ENCODE assay signal across 1 cellular context in the genomic region with DNA sequence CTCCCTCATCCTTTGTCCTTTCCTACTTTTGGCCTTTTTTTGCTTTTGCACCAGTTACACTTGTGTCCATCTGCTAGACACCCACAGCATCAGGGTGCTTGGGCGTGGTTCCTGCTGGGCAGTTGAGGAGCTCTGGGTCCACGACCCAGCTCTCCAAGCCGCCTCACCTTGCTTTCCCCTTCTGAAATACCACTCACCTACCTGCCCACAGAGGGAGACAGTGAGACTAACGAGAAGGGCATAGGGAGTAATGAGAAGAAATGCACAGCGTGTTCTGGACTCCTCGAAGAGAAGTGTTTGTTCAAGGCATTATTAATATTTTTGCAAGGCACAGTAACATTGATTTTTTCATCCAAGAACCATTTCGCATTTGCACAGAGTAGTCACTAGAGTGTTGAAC.
TF ChIP-seq lines count a peak whose summit lies in the region.

No MANE protein-coding gene starts in this region.

TF ChIP-seq in K562, 482 proteins besides CTCF, POLR2A, EP300 and RAD21:
- no peak for TF ChIP-seq ZNF445 (CRISPR knock-in tag; IDR thresholded peaks at IDR 0.05; ENCODE audit: low read depth)
- TF ChIP-seq, protein P1, sequence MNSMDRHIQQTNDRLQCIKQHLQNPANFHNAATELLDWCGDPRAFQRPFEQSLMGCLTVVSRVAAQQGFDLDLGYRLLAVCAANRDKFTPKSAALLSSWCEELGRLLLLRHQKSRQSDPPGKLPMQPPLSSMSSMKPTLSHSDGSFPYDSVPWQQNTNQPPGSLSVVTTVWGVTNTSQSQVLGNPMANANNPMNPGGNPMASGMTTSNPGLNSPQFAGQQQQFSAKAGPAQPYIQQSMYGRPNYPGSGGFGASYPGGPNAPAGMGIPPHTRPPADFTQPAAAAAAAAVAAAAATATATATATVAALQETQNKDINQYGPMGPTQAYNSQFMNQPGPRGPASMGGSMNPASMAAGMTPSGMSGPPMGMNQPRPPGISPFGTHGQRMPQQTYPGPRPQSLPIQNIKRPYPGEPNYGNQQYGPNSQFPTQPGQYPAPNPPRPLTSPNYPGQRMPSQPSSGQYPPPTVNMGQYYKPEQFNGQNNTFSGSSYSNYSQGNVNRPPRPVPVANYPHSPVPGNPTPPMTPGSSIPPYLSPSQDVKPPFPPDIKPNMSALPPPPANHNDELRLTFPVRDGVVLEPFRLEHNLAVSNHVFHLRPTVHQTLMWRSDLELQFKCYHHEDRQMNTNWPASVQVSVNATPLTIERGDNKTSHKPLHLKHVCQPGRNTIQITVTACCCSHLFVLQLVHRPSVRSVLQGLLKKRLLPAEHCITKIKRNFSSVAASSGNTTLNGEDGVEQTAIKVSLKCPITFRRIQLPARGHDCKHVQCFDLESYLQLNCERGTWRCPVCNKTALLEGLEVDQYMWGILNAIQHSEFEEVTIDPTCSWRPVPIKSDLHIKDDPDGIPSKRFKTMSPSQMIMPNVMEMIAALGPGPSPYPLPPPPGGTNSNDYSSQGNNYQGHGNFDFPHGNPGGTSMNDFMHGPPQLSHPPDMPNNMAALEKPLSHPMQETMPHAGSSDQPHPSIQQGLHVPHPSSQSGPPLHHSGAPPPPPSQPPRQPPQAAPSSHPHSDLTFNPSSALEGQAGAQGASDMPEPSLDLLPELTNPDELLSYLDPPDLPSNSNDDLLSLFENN (IDR thresholded peaks at IDR 0.05; ENCODE audit: low read depth in 2 of 2, low read length in 2 of 2): no peak
- TF ChIP-seq, protein P2, sequence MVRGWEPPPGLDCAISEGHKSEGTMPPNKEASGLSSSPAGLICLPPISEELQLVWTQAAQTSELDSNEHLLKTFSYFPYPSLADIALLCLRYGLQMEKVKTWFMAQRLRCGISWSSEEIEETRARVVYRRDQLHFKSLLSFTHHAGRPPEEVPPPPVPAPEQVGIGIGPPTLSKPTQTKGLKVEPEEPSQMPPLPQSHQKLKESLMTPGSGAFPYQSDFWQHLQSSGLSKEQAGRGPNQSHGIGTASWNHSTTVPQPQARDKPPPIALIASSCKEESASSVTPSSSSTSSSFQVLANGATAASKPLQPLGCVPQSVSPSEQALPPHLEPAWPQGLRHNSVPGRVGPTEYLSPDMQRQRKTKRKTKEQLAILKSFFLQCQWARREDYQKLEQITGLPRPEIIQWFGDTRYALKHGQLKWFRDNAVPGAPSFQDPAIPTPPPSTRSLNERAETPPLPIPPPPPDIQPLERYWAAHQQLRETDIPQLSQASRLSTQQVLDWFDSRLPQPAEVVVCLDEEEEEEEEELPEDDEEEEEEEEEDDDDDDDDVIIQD (CRISPR knock-in tag; IDR thresholded peaks at IDR 0.05): no peak
- TF ChIP-seq CBX5 (IDR thresholded peaks at IDR 0.05; ENCODE audit: borderline replicate concordance, low read depth): no peak
- TF ChIP-seq, protein P3, sequence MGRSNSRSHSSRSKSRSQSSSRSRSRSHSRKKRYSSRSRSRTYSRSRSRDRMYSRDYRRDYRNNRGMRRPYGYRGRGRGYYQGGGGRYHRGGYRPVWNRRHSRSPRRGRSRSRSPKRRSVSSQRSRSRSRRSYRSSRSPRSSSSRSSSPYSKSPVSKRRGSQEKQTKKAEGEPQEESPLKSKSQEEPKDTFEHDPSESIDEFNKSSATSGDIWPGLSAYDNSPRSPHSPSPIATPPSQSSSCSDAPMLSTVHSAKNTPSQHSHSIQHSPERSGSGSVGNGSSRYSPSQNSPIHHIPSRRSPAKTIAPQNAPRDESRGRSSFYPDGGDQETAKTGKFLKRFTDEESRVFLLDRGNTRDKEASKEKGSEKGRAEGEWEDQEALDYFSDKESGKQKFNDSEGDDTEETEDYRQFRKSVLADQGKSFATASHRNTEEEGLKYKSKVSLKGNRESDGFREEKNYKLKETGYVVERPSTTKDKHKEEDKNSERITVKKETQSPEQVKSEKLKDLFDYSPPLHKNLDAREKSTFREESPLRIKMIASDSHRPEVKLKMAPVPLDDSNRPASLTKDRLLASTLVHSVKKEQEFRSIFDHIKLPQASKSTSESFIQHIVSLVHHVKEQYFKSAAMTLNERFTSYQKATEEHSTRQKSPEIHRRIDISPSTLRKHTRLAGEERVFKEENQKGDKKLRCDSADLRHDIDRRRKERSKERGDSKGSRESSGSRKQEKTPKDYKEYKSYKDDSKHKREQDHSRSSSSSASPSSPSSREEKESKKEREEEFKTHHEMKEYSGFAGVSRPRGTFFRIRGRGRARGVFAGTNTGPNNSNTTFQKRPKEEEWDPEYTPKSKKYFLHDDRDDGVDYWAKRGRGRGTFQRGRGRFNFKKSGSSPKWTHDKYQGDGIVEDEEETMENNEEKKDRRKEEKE (IDR thresholded peaks at IDR 0.05; ENCODE audit: borderline replicate concordance in 1 of 2, control insufficient read depth in 1 of 2, low read depth in 2 of 2, low read length in 1 of 2): no peak
- no peak for TF ChIP-seq PHF20 (IDR thresholded peaks at IDR 0.05; ENCODE audit: partially characterized antibody)
- TF ChIP-seq, protein P4, sequence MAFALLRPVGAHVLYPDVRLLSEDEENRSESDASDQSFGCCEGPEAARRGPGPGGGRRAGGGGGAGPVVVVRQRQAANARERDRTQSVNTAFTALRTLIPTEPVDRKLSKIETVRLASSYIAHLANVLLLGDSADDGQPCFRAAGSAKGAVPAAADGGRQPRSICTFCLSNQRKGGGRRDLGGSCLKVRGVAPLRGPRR (CRISPR knock-in tag; IDR thresholded peaks at IDR 0.05): no peak
- no peak for TF ChIP-seq SRSF3 (IDR thresholded peaks at IDR 0.05; ENCODE audit: insufficient read depth, low read length)
- TF ChIP-seq NFIX (CRISPR knock-in tag; IDR thresholded peaks at IDR 0.05; ENCODE audit: low read depth): no peak
- no peak for TF ChIP-seq TBL1XR1 (IDR thresholded peaks at IDR 0.05; ENCODE audit: low read length in 2 of 2)
- TF ChIP-seq, protein P5, sequence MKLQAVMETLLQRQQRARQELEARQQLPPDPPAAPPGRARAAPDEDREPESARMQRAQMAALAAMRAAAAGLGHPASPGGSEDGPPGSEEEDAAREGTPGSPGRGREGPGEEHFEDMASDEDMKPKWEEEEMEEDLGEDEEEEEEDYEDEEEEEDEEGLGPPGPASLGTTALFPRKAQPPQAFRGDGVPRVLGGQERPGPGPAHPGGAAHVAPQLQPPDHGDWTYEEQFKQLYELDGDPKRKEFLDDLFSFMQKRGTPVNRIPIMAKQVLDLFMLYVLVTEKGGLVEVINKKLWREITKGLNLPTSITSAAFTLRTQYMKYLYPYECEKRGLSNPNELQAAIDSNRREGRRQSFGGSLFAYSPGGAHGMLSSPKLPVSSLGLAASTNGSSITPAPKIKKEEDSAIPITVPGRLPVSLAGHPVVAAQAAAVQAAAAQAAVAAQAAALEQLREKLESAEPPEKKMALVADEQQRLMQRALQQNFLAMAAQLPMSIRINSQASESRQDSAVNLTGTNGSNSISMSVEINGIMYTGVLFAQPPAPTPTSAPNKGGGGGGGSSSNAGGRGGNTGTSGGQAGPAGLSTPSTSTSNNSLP (IDR thresholded peaks at IDR 0.05; ENCODE audit: borderline replicate concordance, low read depth, low read length): no peak
- no peak for TF ChIP-seq ZNF551 (CRISPR knock-in tag; IDR thresholded peaks at IDR 0.05)
- TF ChIP-seq SETDB1 (IDR thresholded peaks at IDR 0.05; ENCODE audit: low read length): no peak
- TF ChIP-seq, protein P6, sequence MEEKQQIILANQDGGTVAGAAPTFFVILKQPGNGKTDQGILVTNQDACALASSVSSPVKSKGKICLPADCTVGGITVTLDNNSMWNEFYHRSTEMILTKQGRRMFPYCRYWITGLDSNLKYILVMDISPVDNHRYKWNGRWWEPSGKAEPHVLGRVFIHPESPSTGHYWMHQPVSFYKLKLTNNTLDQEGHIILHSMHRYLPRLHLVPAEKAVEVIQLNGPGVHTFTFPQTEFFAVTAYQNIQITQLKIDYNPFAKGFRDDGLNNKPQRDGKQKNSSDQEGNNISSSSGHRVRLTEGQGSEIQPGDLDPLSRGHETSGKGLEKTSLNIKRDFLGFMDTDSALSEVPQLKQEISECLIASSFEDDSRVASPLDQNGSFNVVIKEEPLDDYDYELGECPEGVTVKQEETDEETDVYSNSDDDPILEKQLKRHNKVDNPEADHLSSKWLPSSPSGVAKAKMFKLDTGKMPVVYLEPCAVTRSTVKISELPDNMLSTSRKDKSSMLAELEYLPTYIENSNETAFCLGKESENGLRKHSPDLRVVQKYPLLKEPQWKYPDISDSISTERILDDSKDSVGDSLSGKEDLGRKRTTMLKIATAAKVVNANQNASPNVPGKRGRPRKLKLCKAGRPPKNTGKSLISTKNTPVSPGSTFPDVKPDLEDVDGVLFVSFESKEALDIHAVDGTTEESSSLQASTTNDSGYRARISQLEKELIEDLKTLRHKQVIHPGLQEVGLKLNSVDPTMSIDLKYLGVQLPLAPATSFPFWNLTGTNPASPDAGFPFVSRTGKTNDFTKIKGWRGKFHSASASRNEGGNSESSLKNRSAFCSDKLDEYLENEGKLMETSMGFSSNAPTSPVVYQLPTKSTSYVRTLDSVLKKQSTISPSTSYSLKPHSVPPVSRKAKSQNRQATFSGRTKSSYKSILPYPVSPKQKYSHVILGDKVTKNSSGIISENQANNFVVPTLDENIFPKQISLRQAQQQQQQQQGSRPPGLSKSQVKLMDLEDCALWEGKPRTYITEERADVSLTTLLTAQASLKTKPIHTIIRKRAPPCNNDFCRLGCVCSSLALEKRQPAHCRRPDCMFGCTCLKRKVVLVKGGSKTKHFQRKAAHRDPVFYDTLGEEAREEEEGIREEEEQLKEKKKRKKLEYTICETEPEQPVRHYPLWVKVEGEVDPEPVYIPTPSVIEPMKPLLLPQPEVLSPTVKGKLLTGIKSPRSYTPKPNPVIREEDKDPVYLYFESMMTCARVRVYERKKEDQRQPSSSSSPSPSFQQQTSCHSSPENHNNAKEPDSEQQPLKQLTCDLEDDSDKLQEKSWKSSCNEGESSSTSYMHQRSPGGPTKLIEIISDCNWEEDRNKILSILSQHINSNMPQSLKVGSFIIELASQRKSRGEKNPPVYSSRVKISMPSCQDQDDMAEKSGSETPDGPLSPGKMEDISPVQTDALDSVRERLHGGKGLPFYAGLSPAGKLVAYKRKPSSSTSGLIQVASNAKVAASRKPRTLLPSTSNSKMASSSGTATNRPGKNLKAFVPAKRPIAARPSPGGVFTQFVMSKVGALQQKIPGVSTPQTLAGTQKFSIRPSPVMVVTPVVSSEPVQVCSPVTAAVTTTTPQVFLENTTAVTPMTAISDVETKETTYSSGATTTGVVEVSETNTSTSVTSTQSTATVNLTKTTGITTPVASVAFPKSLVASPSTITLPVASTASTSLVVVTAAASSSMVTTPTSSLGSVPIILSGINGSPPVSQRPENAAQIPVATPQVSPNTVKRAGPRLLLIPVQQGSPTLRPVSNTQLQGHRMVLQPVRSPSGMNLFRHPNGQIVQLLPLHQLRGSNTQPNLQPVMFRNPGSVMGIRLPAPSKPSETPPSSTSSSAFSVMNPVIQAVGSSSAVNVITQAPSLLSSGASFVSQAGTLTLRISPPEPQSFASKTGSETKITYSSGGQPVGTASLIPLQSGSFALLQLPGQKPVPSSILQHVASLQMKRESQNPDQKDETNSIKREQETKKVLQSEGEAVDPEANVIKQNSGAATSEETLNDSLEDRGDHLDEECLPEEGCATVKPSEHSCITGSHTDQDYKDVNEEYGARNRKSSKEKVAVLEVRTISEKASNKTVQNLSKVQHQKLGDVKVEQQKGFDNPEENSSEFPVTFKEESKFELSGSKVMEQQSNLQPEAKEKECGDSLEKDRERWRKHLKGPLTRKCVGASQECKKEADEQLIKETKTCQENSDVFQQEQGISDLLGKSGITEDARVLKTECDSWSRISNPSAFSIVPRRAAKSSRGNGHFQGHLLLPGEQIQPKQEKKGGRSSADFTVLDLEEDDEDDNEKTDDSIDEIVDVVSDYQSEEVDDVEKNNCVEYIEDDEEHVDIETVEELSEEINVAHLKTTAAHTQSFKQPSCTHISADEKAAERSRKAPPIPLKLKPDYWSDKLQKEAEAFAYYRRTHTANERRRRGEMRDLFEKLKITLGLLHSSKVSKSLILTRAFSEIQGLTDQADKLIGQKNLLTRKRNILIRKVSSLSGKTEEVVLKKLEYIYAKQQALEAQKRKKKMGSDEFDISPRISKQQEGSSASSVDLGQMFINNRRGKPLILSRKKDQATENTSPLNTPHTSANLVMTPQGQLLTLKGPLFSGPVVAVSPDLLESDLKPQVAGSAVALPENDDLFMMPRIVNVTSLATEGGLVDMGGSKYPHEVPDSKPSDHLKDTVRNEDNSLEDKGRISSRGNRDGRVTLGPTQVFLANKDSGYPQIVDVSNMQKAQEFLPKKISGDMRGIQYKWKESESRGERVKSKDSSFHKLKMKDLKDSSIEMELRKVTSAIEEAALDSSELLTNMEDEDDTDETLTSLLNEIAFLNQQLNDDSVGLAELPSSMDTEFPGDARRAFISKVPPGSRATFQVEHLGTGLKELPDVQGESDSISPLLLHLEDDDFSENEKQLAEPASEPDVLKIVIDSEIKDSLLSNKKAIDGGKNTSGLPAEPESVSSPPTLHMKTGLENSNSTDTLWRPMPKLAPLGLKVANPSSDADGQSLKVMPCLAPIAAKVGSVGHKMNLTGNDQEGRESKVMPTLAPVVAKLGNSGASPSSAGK (IDR thresholded peaks at IDR 0.05): no peak
- no peak for TF ChIP-seq SMAD1 (IDR thresholded peaks at IDR 0.05; ENCODE audit: low read depth, low read length, partially characterized antibody)
- no peak for TF ChIP-seq TBP (optimal IDR thresholded peaks at IDR 0.05; ENCODE audit: low read depth, low read length)
- TF ChIP-seq PHTF2 (CRISPR knock-in tag; IDR thresholded peaks at IDR 0.05): no peak
- TF ChIP-seq MCM3 (IDR thresholded peaks at IDR 0.05): no peak
- TF ChIP-seq ZNF408 (CRISPR knock-in tag; IDR thresholded peaks at IDR 0.05; ENCODE audit: low read depth): no peak
- TF ChIP-seq YBX1 (IDR thresholded peaks at IDR 0.05): no peak
